ENCODE assay signal across 24 cellular contexts in the genomic region with DNA sequence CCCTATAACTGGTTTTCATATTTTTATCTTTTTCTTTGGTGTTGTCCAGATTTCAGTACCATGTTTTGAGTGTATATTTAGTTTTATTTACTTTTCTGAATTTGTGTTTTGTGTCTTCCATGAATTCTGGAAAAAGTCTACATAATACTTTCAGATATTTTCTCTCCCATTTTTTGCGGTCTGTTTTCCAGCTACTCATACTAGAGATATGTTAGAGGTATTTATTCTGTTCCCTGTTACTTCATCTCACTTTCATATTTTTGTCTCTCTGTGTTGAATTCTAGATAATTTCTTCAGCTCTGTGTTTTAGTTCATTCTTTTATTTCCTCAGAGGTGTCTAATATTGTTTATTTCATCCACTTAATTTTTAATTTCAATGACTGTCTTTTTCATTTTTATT.
"Had no signal": no experiment of that assay in that cellular context is flagged by ENCODE, and none has a peak within 500 bp of the region (broad histone marks: within the 10 kb centered on the region; RNA-seq: fewer than 3 reads in every experiment).

No MANE protein-coding gene starts in this region.

- H3K27me3 Mint-ChIP-seq: activated naive CD4-positive, alpha-beta T cell treated with anti-CD3 and anti-CD28 coated beads, Interleukin-2, amount 50 U/mL, for 24 hours had no signal

- H3K4me1 ChIP-seq: foreskin keratinocyte, upper lobe of right lung had no signal

- H3K4me3 Mint-ChIP-seq: activated naive CD4-positive, alpha-beta T cell treated with anti-CD3 and anti-CD28 coated beads, Interleukin-2, amount 50 U/mL, for 24 hours; activated T-cell treated with anti-CD3 and anti-CD28 coated beads, Interleukin-2, amount 50 U/mL, for 72 hours; naive thymus-derived CD4-positive, alpha-beta T cell had no signal

- FAIRE-seq: endometrium, islet of Langerhans had no signal

- H3K4me2 ChIP-seq: hepatocyte had no signal

- H3K27ac Mint-ChIP-seq: activated naive CD4-positive, alpha-beta T cell treated with anti-CD3 and anti-CD28 coated beads, Interleukin-2, amount 50 U/mL, for 24 hours; activated T-cell treated with anti-CD3 and anti-CD28 coated beads, Interleukin-2, amount 50 U/mL, for 72 hours; naive thymus-derived CD4-positive, alpha-beta T cell had no signal

- H3K9me3 Mint-ChIP-seq: activated naive CD4-positive, alpha-beta T cell treated with anti-CD3 and anti-CD28 coated beads, Interleukin-2, amount 50 U/mL, for 24 hours; activated T-cell treated with anti-CD3 and anti-CD28 coated beads, Interleukin-2, amount 50 U/mL, for 72 hours had no signal

- H3K27me3 ChIP-seq: esophagus muscularis mucosa, foreskin keratinocyte, hepatocyte, neutrophil, upper lobe of right lung had no signal

- H3K27ac ChIP-seq: coronary artery, esophagus muscularis mucosa, foreskin keratinocyte, neutrophil, upper lobe of right lung, WERI-Rb-1 had no signal

- H3K9me3 ChIP-seq: esophagus muscularis mucosa, neutrophil, upper lobe of right lung had no signal

- H3K4me3 ChIP-seq: coronary artery, esophagus muscularis mucosa, hepatocyte, upper lobe of right lung had no signal

- H2AFZ ChIP-seq: hepatocyte had no signal

- ATAC-seq: activated T-cell treated with anti-CD3 and anti-CD28 coated beads, Interleukin-2, amount 50 U/mL, for 72 hours; foreskin keratinocyte; left cardiac atrium; naive thymus-derived CD4-positive, alpha-beta T cell; upper lobe of right lung had no signal

- DNase-seq: activated CD4-positive, alpha-beta T cell treated with anti-CD3 and anti-CD28 coated beads for 1 hour; activated gamma-delta T cell; activated T-cell treated with anti-CD3 and anti-CD28 coated beads, Interleukin-2, amount 50 U/mL, for 72 hours; amniotic stem cell; foreskin keratinocyte; left cardiac atrium; mesenchymal stem cell; naive thymus-derived CD4-positive, alpha-beta T cell; posterior cingulate gyrus; stimulated activated CD4-positive, alpha-beta T cell treated with anti-CD3 and anti-CD28 coated beads, Interleukin-12 subunit alpha, Interleukin-12 subunit beta, amount 100 ng/mL, for 4 hours; stimulated activated CD4-positive, alpha-beta T cell treated with anti-CD3 and anti-CD28 coated beads, Interleukin-1b, Interleukin-23, amount 100 ng/mL, for 48 hours; stimulated activated CD8-positive, alpha-beta memory T cell treated with anti-CD3 and anti-CD28 coated beads, Interleukin-4, amount 100 ng/mL, for 48 hours; stimulated activated naive CD4-positive, alpha-beta T cell; SW 1271; T-helper 2 cell; upper lobe of right lung; WERI-Rb-1 had no signal

- H3K36me3 ChIP-seq: neutrophil had no signal
